Comparison of ENCODE assay signal across 30 cellular contexts in genomic region chr22:32791056-32791455, GRCh38. TPM values are rescaled to one million over a fixed set of nuclear protein-coding genes. Genes with fewer than 3 reads are reported as not detected.
"Had no signal": no experiment of that assay in that cellular context is flagged by ENCODE, and none has a peak within 500 bp of the region (broad histone marks: within the 10 kb centered on the region; RNA-seq: fewer than 3 reads in every experiment).

No MANE protein-coding gene starts in this region.

- H3K9ac ChIP-seq: neural progenitor cell, parathyroid adenoma had no signal

- H3K4me2 ChIP-seq: neural progenitor cell, smooth muscle cell had no signal

- H3K9me3 ChIP-seq: ovary, psoas muscle, spleen, suprapubic skin, testis, tibial artery, transverse colon, upper lobe of left lung, vagina had no signal

- H3K27ac ChIP-seq: neural progenitor cell, ovary, parathyroid adenoma, psoas muscle, skin epidermis, spleen, suprapubic skin, testis, tibial artery, transverse colon, upper lobe of left lung, vagina had no signal

- H3K4me1 ChIP-seq: parathyroid adenoma, psoas muscle, spleen, suprapubic skin, transverse colon had no signal

- H3K27me3 ChIP-seq: neural progenitor cell, ovary, suprapubic skin, testis, tibial artery, transverse colon, upper lobe of left lung, vagina had no signal

- H3K36me3 ChIP-seq: neural progenitor cell, ovary, spleen, suprapubic skin, tibial artery, transverse colon, upper lobe of left lung, vagina had no signal

- DNase-seq: naive thymus-derived CD4-positive, alpha-beta T cell; natural killer cell; occipital lobe; ovary; posterior cingulate gyrus; psoas muscle; right cardiac atrium; spleen; stimulated activated CD4-positive, alpha-beta T cell treated with anti-CD3 and anti-CD28 coated beads, Interleukin-12 subunit alpha, Interleukin-12 subunit beta, amount 100 ng/mL, for 4 hours; stimulated activated CD4-positive, alpha-beta T cell treated with anti-CD3 and anti-CD28 coated beads, Interleukin-1b, Interleukin-23, amount 100 ng/mL, for 48 hours; stimulated activated CD4-positive, alpha-beta T cell treated with anti-CD3 and anti-CD28 coated beads, Interleukin-4, amount 100 ng/mL, for 1 hour; stimulated activated CD4-positive, alpha-beta T cell treated with anti-CD3 and anti-CD28 coated beads, Interleukin-4, amount 100 ng/mL, for 4 hours; stimulated activated CD8-positive, alpha-beta memory T cell treated with anti-CD3 and anti-CD28 coated beads, Interleukin-4, amount 100 ng/mL, for 48 hours; stimulated activated naive CD4-positive, alpha-beta T cell; stimulated activated naive CD8-positive, alpha-beta T cell treated with anti-CD3 and anti-CD28 coated beads, Interleukin-15, amount 100 ng/mL, for 72 hours; stimulated activated naive CD8-positive, alpha-beta T cell treated with anti-CD3 and anti-CD28 coated beads, Interleukin-15, Interleukin-2, amounts not matched to agents 100 U/mL and 50 U/mL, for 24 hours; substantia nigra; testis; tibial artery; transverse colon; upper lobe of left lung had no signal

- H3K79me2 ChIP-seq: parathyroid adenoma had no signal

- H2AFZ ChIP-seq: neural progenitor cell, parathyroid adenoma had no signal

- FAIRE-seq: urothelium cell line had no signal

- ATAC-seq: naive thymus-derived CD4-positive, alpha-beta T cell; natural killer cell; psoas muscle; right cardiac atrium; sciatic nerve; stimulated activated memory B cell treated with anti-CD40 and anti-IgM and Interleukin-4, amounts not matched to agents 10 μg/mL and 1 μg/mL and 100 μg/mL, for 72 hours; stimulated activated naive CD8-positive, alpha-beta T cell treated with anti-CD3 and anti-CD28 coated beads, Interleukin-15, amount 100 ng/mL, for 72 hours; stimulated activated naive CD8-positive, alpha-beta T cell treated with anti-CD3 and anti-CD28 coated beads, Interleukin-15, Interleukin-2, amounts not matched to agents 100 U/mL and 50 U/mL, for 24 hours had no signal

- H3K4me3 ChIP-seq: neural progenitor cell, ovary, psoas muscle, skin epidermis, smooth muscle cell, spleen, suprapubic skin, testis, tibial artery, transverse colon, upper lobe of left lung, vagina had no signal

RNA-seq across cellular contexts. Expression of gene TIMP3, which starts 10.4 kb away (rescaled TPM):
- polyA plus RNA-seq: naive thymus-derived CD4-positive, alpha-beta T cell had no signal
